8 cellular contexts compared by ENCODE assay signal in the genomic region with DNA sequence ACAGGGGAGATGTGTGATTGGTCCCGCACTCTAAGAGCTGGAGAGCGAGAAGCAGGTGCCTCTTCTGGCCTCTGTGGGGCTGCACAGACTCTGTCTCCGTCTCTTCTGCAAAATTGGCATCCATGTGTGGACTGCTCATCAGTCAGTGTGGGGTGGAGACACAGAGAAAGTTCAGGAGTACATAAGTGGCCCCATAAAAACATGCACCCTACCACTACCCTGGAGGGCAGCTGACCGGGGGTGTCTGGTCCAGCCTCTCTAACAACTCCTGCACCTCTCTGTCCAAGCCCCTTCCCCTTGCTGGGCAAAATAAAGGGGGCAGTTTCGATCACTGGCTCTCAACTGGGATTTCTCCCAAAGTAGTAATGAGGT.
DNase-seq lines count a peak whose midpoint lies in the region; ATAC-seq and TF ChIP-seq lines count a peak whose summit lies in the region.

No MANE protein-coding gene starts in this region.

- no peak overlapping the region for H2AFZ ChIP-seq in GM23338

- no peaks in the 10 kb centered on the region for H3K9me2 ChIP-seq in GM23338 (ENCODE audit: insufficient read depth)

- H3K23ac ChIP-seq in mesendoderm (ENCODE audit: low read length), result no peak overlapping the region

- H3K36me3 Mint-ChIP-seq in GM23338 (ENCODE audit: low read depth), result no peaks in the 10 kb centered on the region
- H3K36me3 Mint-ChIP-seq in activated CD8-positive, alpha-beta T cell treated with anti-CD3 and anti-CD28 coated beads for 36 hours (ENCODE audit: low read depth), result no peaks in the 10 kb centered on the region

- CTCF ChIA-PET in activated CD8-positive, alpha-beta T cell treated with anti-CD3 and anti-CD28 coated beads for 36 hours (lab: Charles Lee), result interaction anchor here (0.7 to 1.9 kb wide), 3 partner anchors 10 to 34 kb away, joined by 3 to 5 read pairs (median 3); no protein-coding TSS in a partner anchor

- no peak overlapping the region for H2BK120ac ChIP-seq in mesendoderm (ENCODE audit: low read depth, low read length)

- H3K4me3 Mint-ChIP-seq in GM23338, result peak overlapping the region; percentile 68
- peak overlapping the region; percentile 6 for H3K4me3 Mint-ChIP-seq in activated CD8-positive, alpha-beta T cell treated with anti-CD3 and anti-CD28 coated beads for 36 hours

- H4K8ac ChIP-seq in mesendoderm (ENCODE audit: low read depth, low read length), result no peak overlapping the region

- no peak overlapping the region for H2AK5ac ChIP-seq in mesendoderm (ENCODE audit: low read length)

- 0 out of 2 replicates have a peak, but pooled peaks cover 3% of the 10 kb centered on the region for H3K27me3 ChIP-seq in GM23338 (ENCODE audit: insufficient read depth)
- H3K27me3 ChIP-seq in mesendoderm (ENCODE audit: insufficient read depth, low read length, poor library complexity), result no peaks in the 10 kb centered on the region

- peaks cover 7% of the 10 kb centered on the region for H3K27me3 Mint-ChIP-seq in GM23338 (ENCODE audit: insufficient read depth, low read depth, poor library complexity)
- no peaks in the 10 kb centered on the region for H3K27me3 Mint-ChIP-seq in activated CD8-positive, alpha-beta T cell treated with anti-CD3 and anti-CD28 coated beads for 36 hours

- no peaks in the 10 kb centered on the region for H3F3A ChIP-seq in GM23338 (replicated peaks; ENCODE audit: low read depth)

- H2BK5ac ChIP-seq in mesendoderm (ENCODE audit: low read length), result no peak overlapping the region

- H3K4me1 ChIP-seq in GM23338 (ENCODE audit: insufficient read depth), result peaks cover 5% of the 10 kb centered on the region; the same call in 1 of the 2 replicates
- no peaks in the 10 kb centered on the region for H3K4me1 ChIP-seq in mesendoderm (ENCODE audit: control insufficient read depth, low read depth, low read length)

- ATAC-seq in GM23338 (peak; percentile 21), HG03108 (IDR thresholded peaks at IDR 0.05; ENCODE audit: unreplicated experiment) (no peak)
- peak; percentile 10 for ATAC-seq in activated CD8-positive, alpha-beta T cell treated with anti-CD3 and anti-CD28 coated beads for 36 hours

- no peaks in the 10 kb centered on the region for H3K79me1 ChIP-seq in mesendoderm (ENCODE audit: low read length)

- no peak overlapping the region for H2BK15ac ChIP-seq in mesendoderm (replicated peaks; ENCODE audit: low read depth)

- H3K4me2 ChIP-seq in GM23338 (peak overlapping the region; percentile 18; the same call in 1 of the 2 replicates), mesendoderm (ENCODE audit: low read length) (no peak overlapping the region)

- no peaks in the 10 kb centered on the region for H4K20me1 ChIP-seq in GM23338 (replicated peaks; ENCODE audit: insufficient read depth)

- no peak overlapping the region for H3K4ac ChIP-seq in mesendoderm (ENCODE audit: low read depth, low read length)

- no peak overlapping the region for H4K5ac ChIP-seq in mesendoderm (ENCODE audit: low read length)

- H3K79me2 ChIP-seq in GM23338 (replicated peaks; ENCODE audit: insufficient read depth) (no peaks in the 10 kb centered on the region), mesendoderm (ENCODE audit: control insufficient read depth, insufficient read depth, low read length) (no peaks in the 10 kb centered on the region)

- POLR2A ChIA-PET in activated CD8-positive, alpha-beta T cell treated with anti-CD3 and anti-CD28 coated beads for 36 hours (lab: Charles Lee), result interaction anchor here (0.7 to 1.2 kb wide), 4 partner anchors 12 to 144 kb away, joined by 3 read pairs; no protein-coding TSS in a partner anchor

- DNase-seq in AG10803 (ENCODE audit: low read depth), result no peak
- peak; percentile 44 for DNase-seq in GM23338 (ENCODE audit: low spot score)
- DNase-seq in activated CD8-positive, alpha-beta T cell treated with anti-CD3 and anti-CD28 coated beads for 36 hours, result peak; percentile 6
- peak; percentile 35 for DNase-seq in left kidney (ENCODE audit: low read depth, low spot score)
- DNase-seq in stimulated activated CD8-positive, alpha-beta memory T cell treated with anti-CD3 and anti-CD28 coated beads, Interleukin-4, amount 100 ng/mL, for 48 hours, result no peak
- DNase-seq in mesendoderm, result no peak
- DNase-seq in cortex of kidney (lab: John Stamatoyannopoulos, UW), result no peak

- H3K18ac ChIP-seq in mesendoderm (ENCODE audit: low read length), result no peak overlapping the region

- no peak overlapping the region for H3K27ac Mint-ChIP-seq in GM23338
- H3K27ac Mint-ChIP-seq in activated CD8-positive, alpha-beta T cell treated with anti-CD3 and anti-CD28 coated beads for 36 hours, result peak overlapping the region; percentile 75

- no peak overlapping the region for H3K56ac ChIP-seq in mesendoderm (ENCODE audit: low read length)

- WGBS in mesendoderm (ENCODE audit: extremely low coverage, insufficient coverage, low lambda C conversion rate), result no CpG with 5 or more reads among the region's 5 CpGs

- peaks cover 19% of the 10 kb centered on the region for H3K4me1 Mint-ChIP-seq in GM23338
- peaks cover 20% of the 10 kb centered on the region for H3K4me1 Mint-ChIP-seq in activated CD8-positive, alpha-beta T cell treated with anti-CD3 and anti-CD28 coated beads for 36 hours (ENCODE audit: low read depth)

- TF ChIP-seq CTCF in AG10803 (conservative IDR thresholded peaks at IDR 0.05; ENCODE audit: low read length) (no peak), GM23338 (conservative IDR thresholded peaks at IDR 0.05; ENCODE audit: low read depth in 2 of 2) (no peak)
- TF ChIP-seq CTCF in activated CD8-positive, alpha-beta T cell treated with anti-CD3 and anti-CD28 coated beads for 36 hours (IDR thresholded peaks at IDR 0.05), result no peak

- H3K9me3 Mint-ChIP-seq in GM23338, result no peaks in the 10 kb centered on the region
- H3K9me3 Mint-ChIP-seq in activated CD8-positive, alpha-beta T cell treated with anti-CD3 and anti-CD28 coated beads for 36 hours, result no peaks in the 10 kb centered on the region

- intact Hi-C loops in activated CD8-positive, alpha-beta T cell treated with anti-CD3 and anti-CD28 coated beads for 36 hours (cut with micrococcal nuclease), result no loop called here

- H3K36me3 ChIP-seq in GM23338 (ENCODE audit: insufficient read depth) (no peaks in the 10 kb centered on the region), mesendoderm (ENCODE audit: control insufficient read depth, insufficient read depth, low read length) (no peaks in the 10 kb centered on the region)

- no peak overlapping the region for H3K9ac ChIP-seq in mesendoderm (ENCODE audit: low read length)

- no peak overlapping the region for H3K27ac ChIP-seq in GM23338 (ENCODE audit: low read depth)
- no peak overlapping the region for H3K27ac ChIP-seq in mesendoderm (ENCODE audit: low read depth, low read length)

- H3K4me3 ChIP-seq in AG10803 (ENCODE audit: low read length) (peak overlapping the region; percentile 34; the same call in 1 of the 2 replicates), GM23338 (no peak overlapping the region; the same call in 1 of the 2 replicates), mesendoderm (ENCODE audit: low read length) (no peak overlapping the region)

TF ChIP-seq in GM23338, 12 proteins besides CTCF, POLR2A, EP300 and RAD21 (continues in another document):
- TF ChIP-seq EZH2phosphoT487 (IDR thresholded peaks at IDR 0.05; ENCODE audit: unreplicated experiment), result no peak
- no peak for TF ChIP-seq CREB1 (CRISPR knock-in tag; IDR thresholded peaks at IDR 0.05; ENCODE audit: low read depth)
- no peak for TF ChIP-seq NANOG (IDR thresholded peaks at IDR 0.05; ENCODE audit: borderline replicate concordance)
- no peak for TF ChIP-seq JUNB (IDR thresholded peaks at IDR 0.05; ENCODE audit: unreplicated experiment)

Comparison
In these comparisons a context has a peak if more than half of its experiments do, and no peak if none do; other contexts are left out.
1. DNase-seq: peak in GM23338 (single experiment), activated CD8-positive, alpha-beta T cell treated with anti-CD3 and anti-CD28 coated beads for 36 hours (single experiment) and left kidney (single experiment); none in AG10803 (single experiment), stimulated activated CD8-positive, alpha-beta memory T cell treated with anti-CD3 and anti-CD28 coated beads, Interleukin-4, amount 100 ng/mL, for 48 hours (single experiment), mesendoderm (single experiment) and cortex of kidney (single experiment).